Comparison of ENCODE assay signal across 24 cellular contexts in genomic region chr3:435969-436492, GRCh38.
"Had no signal": no experiment of that assay in that cellular context is flagged by ENCODE, and none has a peak within 500 bp of the region (broad histone marks: within the 10 kb centered on the region; RNA-seq: fewer than 3 reads in every experiment).

No MANE protein-coding gene starts in this region.

- H3K9me3 Mint-ChIP-seq: memory B cell; stimulated activated naive B cell treated with anti-CD40 and anti-IgM and Interleukin-4, amounts not matched to agents 10 μg/mL and 1 μg/mL and 100 μg/mL, for 72 hours had no signal

- H3K9me3 ChIP-seq: heart right ventricle, neutrophil, pancreas, right lobe of liver, thoracic aorta, tibial nerve, upper lobe of left lung had no signal

- H3K27me3 ChIP-seq: neutrophil, pancreas, right lobe of liver, tibial nerve, upper lobe of left lung had no signal

- H3K27ac Mint-ChIP-seq: immature natural killer cell; memory B cell; natural killer cell; stimulated activated naive B cell treated with anti-CD40 and anti-IgM and Interleukin-4, amounts not matched to agents 10 μg/mL and 1 μg/mL and 100 μg/mL, for 72 hours; stimulated activated naive CD8-positive, alpha-beta T cell treated with anti-CD3 and anti-CD28 coated beads, Interleukin-15, Interleukin-2, amounts not matched to agents 100 ng/mL and 50 ng/mL, for 24 hours had no signal

- H3K4me3 Mint-ChIP-seq: immature natural killer cell; memory B cell; natural killer cell; neural crest cell; stimulated activated naive B cell treated with anti-CD40 and anti-IgM and Interleukin-4, amounts not matched to agents 10 μg/mL and 1 μg/mL and 100 μg/mL, for 72 hours; stimulated activated naive CD8-positive, alpha-beta T cell treated with anti-CD3 and anti-CD28 coated beads, Interleukin-15, Interleukin-2, amounts not matched to agents 100 ng/mL and 50 ng/mL, for 24 hours had no signal

- DNase-seq: dorsolateral prefrontal cortex; effector CD4-positive, alpha-beta T cell; foreskin fibroblast; glutamatergic neuron; heart right ventricle; hippocampal formation; immature natural killer cell; natural killer cell; pancreas; right lobe of liver; small intestine; stimulated activated CD4-positive, alpha-beta T cell treated with anti-CD3 and anti-CD28 coated beads, Interleukin-15, amount 100 ng/mL, for 24 hours; stimulated activated CD4-positive, alpha-beta T cell treated with anti-CD3 and anti-CD28 coated beads, Interleukin-2, amount 100 ng/mL, for 48 hours; stimulated activated naive B cell treated with anti-CD40 and anti-IgM and Interleukin-4, amounts not matched to agents 10 μg/mL and 1 μg/mL and 100 μg/mL, for 72 hours; upper lobe of left lung had no signal

- H3K27ac ChIP-seq: dorsolateral prefrontal cortex, heart right ventricle, neutrophil, pancreas, right lobe of liver, thoracic aorta, tibial nerve, upper lobe of left lung had no signal

- H3K36me3 ChIP-seq: heart right ventricle, neutrophil, pancreas, right lobe of liver, thoracic aorta, tibial nerve, upper lobe of left lung had no signal

- H3K4me3 ChIP-seq: dorsolateral prefrontal cortex, heart right ventricle, lung, pancreas, right lobe of liver, thoracic aorta, tibial nerve, upper lobe of left lung had no signal

- H3K4me1 Mint-ChIP-seq: immature natural killer cell; memory B cell; natural killer cell; neural crest cell; stimulated activated naive B cell treated with anti-CD40 and anti-IgM and Interleukin-4, amounts not matched to agents 10 μg/mL and 1 μg/mL and 100 μg/mL, for 72 hours had no signal

- H3K4me1 ChIP-seq: heart right ventricle, pancreas, right lobe of liver, tibial nerve, upper lobe of left lung had no signal

- H3K36me3 Mint-ChIP-seq: immature natural killer cell; memory B cell; natural killer cell; stimulated activated naive B cell treated with anti-CD40 and anti-IgM and Interleukin-4, amounts not matched to agents 10 μg/mL and 1 μg/mL and 100 μg/mL, for 72 hours had no signal

- H3K27me3 Mint-ChIP-seq: stimulated activated naive B cell treated with anti-CD40 and anti-IgM and Interleukin-4, amounts not matched to agents 10 μg/mL and 1 μg/mL and 100 μg/mL, for 72 hours; stimulated activated naive CD8-positive, alpha-beta T cell treated with anti-CD3 and anti-CD28 coated beads, Interleukin-15, Interleukin-2, amounts not matched to agents 100 ng/mL and 50 ng/mL, for 24 hours had no signal

- ATAC-seq: esophagus mucosa; heart right ventricle; left lobe of liver; natural killer cell; pancreas; right lobe of liver; stimulated activated naive B cell treated with anti-CD40 and anti-IgM and Interleukin-4, amounts not matched to agents 10 μg/mL and 1 μg/mL and 100 μg/mL, for 72 hours had no signal
